18 cellular contexts compared by ENCODE assay signal in the genomic region with DNA sequence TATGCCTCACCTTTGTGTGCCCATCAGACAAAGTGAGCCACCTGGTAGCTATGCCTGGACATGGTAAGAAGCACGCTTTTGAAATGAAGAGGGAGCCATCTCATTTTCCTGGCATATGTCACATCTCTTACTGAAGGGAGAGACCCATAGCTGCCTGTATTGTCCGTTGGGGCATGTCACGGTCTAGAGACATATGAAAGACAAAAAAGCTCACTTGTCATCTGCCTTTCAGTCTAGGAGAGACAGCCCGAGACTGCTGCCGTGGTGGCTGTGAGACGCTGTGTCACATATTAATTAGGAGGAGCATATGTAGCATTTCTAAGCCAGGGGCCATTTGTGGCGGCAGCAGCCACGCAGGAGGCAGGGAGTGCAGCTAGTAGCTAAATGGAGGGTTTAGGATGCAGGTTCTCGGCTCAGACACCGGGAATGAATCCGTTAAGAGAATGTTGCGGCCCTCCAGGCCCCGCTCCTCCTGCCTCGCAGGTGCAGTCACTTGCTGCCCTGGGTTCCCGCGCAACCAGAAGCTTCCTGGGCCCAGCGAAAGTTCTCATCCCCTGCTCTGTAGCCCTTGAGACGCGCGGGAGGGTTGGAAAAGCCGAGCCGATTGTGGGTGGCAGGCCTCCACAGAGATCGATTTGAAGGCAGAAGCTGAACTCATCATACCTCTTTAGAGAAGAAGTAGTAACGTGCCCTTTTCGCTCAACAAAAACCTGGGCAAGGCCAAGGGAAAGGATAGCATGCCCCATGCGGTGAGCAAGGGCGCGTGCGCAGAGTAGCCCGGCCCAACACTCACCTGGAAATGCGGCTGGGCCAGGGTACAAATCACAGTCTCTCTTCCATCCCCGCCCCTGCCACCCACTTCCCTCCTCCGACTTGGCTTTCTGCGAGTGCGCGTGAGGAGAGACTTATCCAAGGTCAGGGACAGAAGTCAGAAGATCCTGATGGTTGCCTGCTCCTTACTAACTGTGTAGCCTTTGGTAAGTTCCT.
DNase-seq lines count a peak whose midpoint lies in the region; TF ChIP-seq lines count a peak whose summit lies in the region.
"Had no signal": no experiment of that assay in that cellular context is flagged by ENCODE, and none has a peak within 500 bp of the region (broad histone marks: within the 10 kb centered on the region; RNA-seq: fewer than 3 reads in every experiment).

No MANE protein-coding gene starts in this region.

- intact Hi-C loops in esophagus muscularis mucosa (cut with DNase I) (loop anchor here (10.0 kb wide), 1 partner anchor 439 kb away; no protein-coding TSS in a partner anchor), sigmoid colon (cut with DNase I) (no loop called here), cardiac septum (cut with DNase I) (loop anchor here (10.0 kb wide), 1 partner anchor 291 kb away; no protein-coding TSS in a partner anchor)

- no peaks in the 10 kb centered on the region; the same call in 1 of the 2 replicates for H3K9me3 ChIP-seq in AG04450 (ENCODE audit: control insufficient read depth, insufficient read depth, low read length)
- no peaks in the 10 kb centered on the region for H3K9me3 ChIP-seq in esophagus muscularis mucosa
- no peaks in the 10 kb centered on the region for H3K9me3 ChIP-seq in osteoblast (ENCODE audit: low read depth, low read length)
- no peaks in the 10 kb centered on the region for H3K9me3 ChIP-seq in suprapubic skin
- no peaks in the 10 kb centered on the region for H3K9me3 ChIP-seq in sigmoid colon

- CTCF ChIA-PET in AG04450 (lab: Charles Lee), result interaction anchor here (2.7 kb wide), 1 partner anchor 150 kb away, joined by 13 read pairs; no protein-coding TSS in a partner anchor

- H2AFZ ChIP-seq in osteoblast (ENCODE audit: low read length), result no peak overlapping the region

- 92% methylated on average over 32 of the region's 36 CpGs for WGBS in esophagus muscularis mucosa
- WGBS in suprapubic skin, result 91% methylated on average over 32 of the region's 36 CpGs
- WGBS in sigmoid colon, 2 donors, result 95 to 96% methylated on average over 36 of the region's 36 CpGs

- H3K4me3 ChIP-seq in AG04450 (ENCODE audit: low read depth, low read length) (no peak overlapping the region), esophagus muscularis mucosa (no peak overlapping the region), osteoblast (ENCODE audit: insufficient read depth, low read length) (no peak overlapping the region), suprapubic skin (no peak overlapping the region), sigmoid colon (no peak overlapping the region)

- no peak for DNase-seq in AG04450 (ENCODE audit: low read depth, low spot score)
- peak; percentile 25 to 65 for DNase-seq in NCI-H524 (lab: John Stamatoyannopoulos, UW)
- peak; percentile 53 for DNase-seq in esophagus muscularis mucosa (ENCODE audit: extremely low spot score)
- peak; percentile 58 for DNase-seq in osteoblast (ENCODE audit: insufficient read length, low spot score, missing footprints)
- DNase-seq in suprapubic skin (ENCODE audit: low spot score in 2 of 2), result no peak
- no peak for DNase-seq in sigmoid colon
- no peak for DNase-seq in cardiac septum (ENCODE audit: low spot score)
- DNase-seq: 8988T, GDM1, GOT3, Kasumi-1, MM.1S, NCI-H1048, NCI-H1417 treated with DMSO at 0.1 percent for 48 hours, NCI-H2029 treated with DMSO at 0.1 percent for 48 hours, NCI-H226, NCI-H510A treated with DMSO at 0.1 percent for 48 hours, OCI-M1 had no signal

- no peaks in the 10 kb centered on the region for H3K36me3 ChIP-seq in esophagus muscularis mucosa
- H3K36me3 ChIP-seq in osteoblast (ENCODE audit: insufficient read depth, low read length), result no peaks in the 10 kb centered on the region
- H3K36me3 ChIP-seq in suprapubic skin, result no peaks in the 10 kb centered on the region
- H3K36me3 ChIP-seq in sigmoid colon, result no peaks in the 10 kb centered on the region

- TF ChIP-seq EP300 in esophagus muscularis mucosa (IDR thresholded peaks at IDR 0.05), result no peak
- no peak for TF ChIP-seq EP300 in suprapubic skin (IDR thresholded peaks at IDR 0.05)
- TF ChIP-seq EP300 in sigmoid colon (IDR thresholded peaks at IDR 0.05), result no peak

- no peak for TF ChIP-seq POLR2A in esophagus muscularis mucosa (IDR thresholded peaks at IDR 0.05; ENCODE audit: low read depth)
- no peak for TF ChIP-seq POLR2A in suprapubic skin (IDR thresholded peaks at IDR 0.05)
- no peak for TF ChIP-seq POLR2A in sigmoid colon (IDR thresholded peaks at IDR 0.05)

- TF ChIP-seq CTCF in AG04450 (IDR thresholded peaks at IDR 0.05; ENCODE audit: low read depth, low read length) (no peak), esophagus muscularis mucosa (IDR thresholded peaks at IDR 0.05) (no peak), osteoblast (IDR thresholded peaks at IDR 0.05; ENCODE audit: extremely low read depth, low read depth, low read length) (no peak), suprapubic skin (IDR thresholded peaks at IDR 0.05) (no peak), sigmoid colon (IDR thresholded peaks at IDR 0.05) (no peak)

- peak overlapping the region; percentile 2 for H3K27ac ChIP-seq in AG04450 (ENCODE audit: low read depth, low read length)
- no peak overlapping the region for H3K27ac ChIP-seq in esophagus muscularis mucosa (replicated peaks in 1 of 4)
- H3K27ac ChIP-seq in osteoblast (ENCODE audit: low read depth, low read length), result no peak overlapping the region
- H3K27ac ChIP-seq in suprapubic skin, result no peak overlapping the region
- H3K27ac ChIP-seq in sigmoid colon, result no peak overlapping the region

- no peaks in the 10 kb centered on the region for H3K79me2 ChIP-seq in osteoblast (ENCODE audit: insufficient read depth, low read length)

- H3K27me3 ChIP-seq in AG04450 (ENCODE audit: control insufficient read depth, insufficient read depth, low read length), result peaks cover 2% of the 10 kb centered on the region
- H3K27me3 ChIP-seq in esophagus muscularis mucosa, result no peaks in the 10 kb centered on the region
- peaks cover 4% of the 10 kb centered on the region for H3K27me3 ChIP-seq in osteoblast (ENCODE audit: insufficient read depth, low read length)
- H3K27me3 ChIP-seq in suprapubic skin, result no peaks in the 10 kb centered on the region
- H3K27me3 ChIP-seq in sigmoid colon, result no peaks in the 10 kb centered on the region

- H3K4me1 ChIP-seq in esophagus muscularis mucosa (peaks cover 0 to 10% (median 7%) of the 10 kb centered on the region in 4 donors), osteoblast (ENCODE audit: insufficient read depth, low read length) (no peaks in the 10 kb centered on the region), suprapubic skin (peaks cover 6% of the 10 kb centered on the region), sigmoid colon (peaks cover 0 to 6% (median 2%) of the 10 kb centered on the region in 4 donors)

- no peaks in the 10 kb centered on the region for H4K20me1 ChIP-seq in osteoblast (ENCODE audit: insufficient read depth, low read length)

- H3K4me2 ChIP-seq in osteoblast (ENCODE audit: insufficient read depth, low read length), result no peak overlapping the region

- POLR2A ChIA-PET in AG04450 (lab: Yijun Ruan, JAX), result interaction anchor here (0.5 kb wide), 1 partner anchor 294 kb away, joined by 14 read pairs; no protein-coding TSS in a partner anchor

Comparison
In these comparisons a context has a peak if more than half of its experiments do, and no peak if none do; other contexts are left out.
1. DNase-seq: peak in NCI-H524 (2 of 2), esophagus muscularis mucosa (single experiment) and osteoblast (single experiment); none in AG04450 (single experiment), suprapubic skin (0 of 2), sigmoid colon (single experiment) and cardiac septum (single experiment).